34 cellular contexts compared by ENCODE assay signal in the genomic region with DNA sequence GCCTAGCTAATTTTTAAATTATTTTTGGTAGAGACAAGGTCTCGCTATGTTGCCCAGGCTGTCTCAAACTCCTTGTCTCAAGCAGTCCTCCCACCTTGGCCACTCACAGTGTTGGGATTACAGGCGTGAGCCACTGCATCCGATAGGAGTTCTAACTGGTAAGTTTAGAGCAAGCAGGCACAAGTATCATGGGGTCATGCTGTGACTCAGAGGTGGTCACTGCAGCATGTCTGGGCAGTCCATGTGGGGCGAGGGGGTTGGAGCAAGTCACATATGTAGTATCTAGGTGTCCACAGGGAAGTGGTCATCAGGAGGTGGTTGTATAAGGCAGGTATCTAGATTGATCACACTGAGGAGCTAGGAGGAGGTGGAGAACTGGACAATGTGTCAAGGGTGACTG.
"Had no signal": no experiment of that assay in that cellular context is flagged by ENCODE, and none has a peak within 500 bp of the region (broad histone marks: within the 10 kb centered on the region; RNA-seq: fewer than 3 reads in every experiment).

No MANE protein-coding gene starts in this region.

- H3K27me3 ChIP-seq: ascending aorta, Peyer's patch had no signal

- ATAC-seq: activated CD8-positive, alpha-beta memory T cell treated with anti-CD3 and anti-CD28 coated beads, Interleukin-2, amount 10 ng/mL, durations not matched to agents 7 days and 5 days; activated T-cell treated with anti-CD3 and anti-CD28 coated beads, Interleukin-2, amount 50 U/mL, for 72 hours; activated T-helper 17 cell treated with anti-CD3 and anti-CD28 coated beads, Interleukin-2, amount 50 U/mL, for 72 hours; PC-3; Right ventricle myocardium inferior; SK-N-SH treated with all-trans-retinoic acid at 6 μM for 48 hours; T-cell had no signal

- H3K4me1 ChIP-seq: ascending aorta, Peyer's patch had no signal

- H3K9me3 Mint-ChIP-seq: activated CD4-positive, alpha-beta memory T cell treated with anti-CD3 and anti-CD28 coated beads, Interleukin-2, amount 10 ng/mL, durations not matched to agents 7 days and 5 days; activated naive CD4-positive, alpha-beta T cell treated with anti-CD3 and anti-CD28 coated beads, Interleukin-2, amount 50 U/mL, for 24 hours; activated naive CD8-positive, alpha-beta T cell treated with anti-CD3 and anti-CD28 coated beads, Interleukin-2, amount 10 ng/mL, durations not matched to agents 7 days and 5 days; activated T-cell treated with anti-CD3 and anti-CD28 coated beads, Interleukin-2, amount 50 U/mL, for 72 hours; activated T-helper 17 cell treated with anti-CD3 and anti-CD28 coated beads, Interleukin-2, amount 50 U/mL, for 72 hours; T-cell had no signal

- H3K4me3 Mint-ChIP-seq: activated CD4-positive, alpha-beta memory T cell treated with anti-CD3 and anti-CD28 coated beads, Interleukin-2, amount 10 ng/mL, durations not matched to agents 7 days and 5 days; activated CD8-positive, alpha-beta memory T cell treated with anti-CD3 and anti-CD28 coated beads, Interleukin-2, amount 10 ng/mL, durations not matched to agents 7 days and 5 days; activated naive CD4-positive, alpha-beta T cell treated with anti-CD3 and anti-CD28 coated beads, Interleukin-2, amount 50 U/mL, for 24 hours; activated naive CD8-positive, alpha-beta T cell treated with anti-CD3 and anti-CD28 coated beads, Interleukin-2, amount 10 ng/mL, durations not matched to agents 7 days and 5 days; activated T-cell treated with anti-CD3 and anti-CD28 coated beads, Interleukin-2, amount 50 U/mL, for 72 hours; activated T-helper 17 cell treated with anti-CD3 and anti-CD28 coated beads, Interleukin-2, amount 50 U/mL, for 72 hours; T-cell had no signal

- H3K9me3 ChIP-seq: ascending aorta, Peyer's patch had no signal

- H3K27ac Mint-ChIP-seq: activated CD4-positive, alpha-beta memory T cell treated with anti-CD3 and anti-CD28 coated beads, Interleukin-2, amount 10 ng/mL, durations not matched to agents 7 days and 5 days; activated CD8-positive, alpha-beta memory T cell treated with anti-CD3 and anti-CD28 coated beads, Interleukin-2, amount 10 ng/mL, durations not matched to agents 7 days and 5 days; activated naive CD4-positive, alpha-beta T cell treated with anti-CD3 and anti-CD28 coated beads, Interleukin-2, amount 50 U/mL, for 24 hours; activated naive CD8-positive, alpha-beta T cell treated with anti-CD3 and anti-CD28 coated beads, Interleukin-2, amount 10 ng/mL, durations not matched to agents 7 days and 5 days; activated T-cell treated with anti-CD3 and anti-CD28 coated beads, Interleukin-2, amount 50 U/mL, for 72 hours; activated T-helper 17 cell treated with anti-CD3 and anti-CD28 coated beads, Interleukin-2, amount 50 U/mL, for 72 hours; T-cell had no signal

- H3K27me3 Mint-ChIP-seq: activated CD4-positive, alpha-beta memory T cell treated with anti-CD3 and anti-CD28 coated beads, Interleukin-2, amount 10 ng/mL, durations not matched to agents 7 days and 5 days; activated CD8-positive, alpha-beta memory T cell treated with anti-CD3 and anti-CD28 coated beads, Interleukin-2, amount 10 ng/mL, durations not matched to agents 7 days and 5 days; activated naive CD4-positive, alpha-beta T cell treated with anti-CD3 and anti-CD28 coated beads, Interleukin-2, amount 50 U/mL, for 24 hours; activated naive CD8-positive, alpha-beta T cell treated with anti-CD3 and anti-CD28 coated beads, Interleukin-2, amount 10 ng/mL, durations not matched to agents 7 days and 5 days; activated T-helper 17 cell treated with anti-CD3 and anti-CD28 coated beads, Interleukin-2, amount 50 U/mL, for 72 hours; T-cell had no signal

- H3K36me3 ChIP-seq: ascending aorta, Peyer's patch, WERI-Rb-1 had no signal

- H3K4me3 ChIP-seq: ascending aorta, Peyer's patch had no signal

- H3K36me3 Mint-ChIP-seq: activated CD8-positive, alpha-beta memory T cell treated with anti-CD3 and anti-CD28 coated beads, Interleukin-2, amount 10 ng/mL, durations not matched to agents 7 days and 5 days; activated naive CD4-positive, alpha-beta T cell treated with anti-CD3 and anti-CD28 coated beads, Interleukin-2, amount 50 U/mL, for 24 hours; activated naive CD8-positive, alpha-beta T cell treated with anti-CD3 and anti-CD28 coated beads, Interleukin-2, amount 10 ng/mL, durations not matched to agents 7 days and 5 days had no signal

- DNase-seq: activated CD4-positive, alpha-beta memory T cell treated with anti-CD3 and anti-CD28 coated beads, Interleukin-2, amount 10 ng/mL, durations not matched to agents 7 days and 5 days; activated CD4-positive, alpha-beta T cell treated with anti-CD3 and anti-CD28 coated beads for 1 hour; activated CD4-positive, alpha-beta T cell treated with anti-CD3 and anti-CD28 coated beads for 48 hours; activated CD4-positive, CD25-positive, alpha-beta regulatory T cell; activated CD8-positive, alpha-beta memory T cell treated with anti-CD3 and anti-CD28 coated beads for 24 hours; activated CD8-positive, alpha-beta memory T cell treated with anti-CD3 and anti-CD28 coated beads, Interleukin-2, amount 10 ng/mL, durations not matched to agents 7 days and 5 days; activated effector memory CD4-positive, alpha-beta T cell treated with anti-CD3 and anti-CD28 coated beads, Interleukin-2, amount 50 U/mL, for 16 hours; activated naive CD4-positive, alpha-beta T cell; activated naive CD8-positive, alpha-beta T cell treated with anti-CD3 and anti-CD28 coated beads, Interleukin-2, amount 10 ng/mL, durations not matched to agents 7 days and 5 days; activated T-cell treated with anti-CD3 and anti-CD28 coated beads, Interleukin-2, amount 50 U/mL, for 1 hour; activated T-cell treated with anti-CD3 and anti-CD28 coated beads, Interleukin-2, amount 50 U/mL, for 72 hours; amygdala; Kasumi-1; KG1; MM.1S; MV-4-11; NCI-H1092; NCI-H1436 treated with DMSO at 0.1 percent for 48 hours; NCI-H1694 treated with DMSO at 0.1 percent for 48 hours; NCI-H2029; NCI-H345; NCI-H524 treated with DMSO at 0.1 percent for 48 hours; PC-3; Peyer's patch; RPMI8226; SIG-M5; T-cell; T1000; WERI-Rb-1 had no signal

- H3K27ac ChIP-seq: ascending aorta, Peyer's patch, WERI-Rb-1 had no signal

- H3K4me1 Mint-ChIP-seq: activated CD4-positive, alpha-beta memory T cell treated with anti-CD3 and anti-CD28 coated beads, Interleukin-2, amount 10 ng/mL, durations not matched to agents 7 days and 5 days; activated CD8-positive, alpha-beta memory T cell treated with anti-CD3 and anti-CD28 coated beads, Interleukin-2, amount 10 ng/mL, durations not matched to agents 7 days and 5 days; activated naive CD4-positive, alpha-beta T cell treated with anti-CD3 and anti-CD28 coated beads, Interleukin-2, amount 50 U/mL, for 24 hours; activated naive CD8-positive, alpha-beta T cell treated with anti-CD3 and anti-CD28 coated beads, Interleukin-2, amount 10 ng/mL, durations not matched to agents 7 days and 5 days; activated T-helper 17 cell treated with anti-CD3 and anti-CD28 coated beads, Interleukin-2, amount 50 U/mL, for 72 hours had no signal
